Comparison of ENCODE assay signal across 18 cellular contexts in genomic region chr3:15654891-15655290, GRCh38. TPM values are rescaled to one million over a fixed set of nuclear protein-coding genes. Genes with fewer than 3 reads are reported as not detected.
DNase-seq lines count a peak whose midpoint lies in the region; ATAC-seq and TF ChIP-seq lines count a peak whose summit lies in the region.
"Had no signal": no experiment of that assay in that cellular context is flagged by ENCODE, and none has a peak within 500 bp of the region (broad histone marks: within the 10 kb centered on the region; RNA-seq: fewer than 3 reads in every experiment).

No MANE protein-coding gene starts in this region.

- intact Hi-C loops in uterus (cut with DNase I; ENCODE audit: low total_unique reads) = no loop called here

- no peak for ATAC-seq in GM18511 (IDR thresholded peaks at IDR 0.05; ENCODE audit: unreplicated experiment)
- ATAC-seq: CD8-positive, alpha-beta T cell; HCT116; K562 had no signal

- H3K27ac ChIP-seq in SJSA1 = 0 out of 2 replicates have a peak overlapping the region, but pooled peaks have one; percentile 11
- peak overlapping the region; percentile 89 for H3K27ac ChIP-seq in temporal lobe (ENCODE audit: low read depth, low read length)
- H3K27ac ChIP-seq in uterus = no peak overlapping the region
- H3K27ac ChIP-seq: HL-60, SK-N-MC had no signal

- DNase-seq in SJSA1 (ENCODE audit: low read depth in 1 of 2, low spot score in 2 of 2) (peak in 1 of 2 experiments; percentile 32), epidermal melanocyte (ENCODE audit: insufficient read length, low spot score) (peak; percentile 77), midbrain (lab: John Stamatoyannopoulos, UW) (peak; percentile 70), SHP77 (lab: John Stamatoyannopoulos, UW) (no peak), uterus (no peak)
- DNase-seq in activated T-cell treated with anti-CD3 and anti-CD28 coated beads, Interleukin-2, amount 50 U/mL, for 48 hours = no peak
- DNase-seq: CD8-positive, alpha-beta T cell; DMS 273 treated with DMSO at 0.1 percent for 48 hours; NCI-H1436; NCI-H2081; NCI-H526; OCI-M1 had no signal

- TF ChIP-seq CTCF in uterus (IDR thresholded peaks at IDR 0.05) = no peak

- H3K9me3 ChIP-seq in SJSA1 (replicated peaks) (peaks cover 6% of the 10 kb centered on the region; the same call in 1 of the 2 replicates), uterus (no peaks in the 10 kb centered on the region)

- H3K36me3 ChIP-seq in SJSA1 (no peaks in the 10 kb centered on the region), uterus (no peaks in the 10 kb centered on the region)

- H3K27me3 ChIP-seq in SJSA1 (replicated peaks) = no peaks in the 10 kb centered on the region
- no peaks in the 10 kb centered on the region for H3K27me3 ChIP-seq in uterus

- TF ChIP-seq POLR2A in uterus (IDR thresholded peaks at IDR 0.05) = no peak

- H3K4me1 ChIP-seq in SJSA1 (replicated peaks) (peaks cover 7% of the 10 kb centered on the region; the same call in 1 of the 2 replicates), uterus (no peaks in the 10 kb centered on the region)

- no peak overlapping the region for H3K4me3 ChIP-seq in SJSA1
- H3K4me3 ChIP-seq in uterus = no peak overlapping the region
- H3K4me3 ChIP-seq: K562, SK-N-MC had no signal

RNA-seq across cellular contexts. Expression of gene BTD, which starts 53.3 kb away (rescaled TPM):
- total RNA-seq in SJSA1 (2014; rRNA removed; shearing (Covaris generic)) = 13.4 and 21.9 TPM in 2 replicates
- total RNA-seq in temporal lobe = 18.4 TPM
- total RNA-seq in uterus = 10 to 100 TPM in 3 of 4 donors, 1 to 10 TPM in 1; 6.5 to 31.3 (median 21.5) TPM

RNA-seq across cellular contexts. Expression of gene HACL1, which starts 53.5 kb away (rescaled TPM):
- 7.5 and 14.1 TPM in 2 replicates for total RNA-seq in SJSA1 (2014; rRNA removed; shearing (Covaris generic))
- total RNA-seq in temporal lobe (20.9 TPM), uterus (10 to 100 TPM; 18.5 to 93.0 (median 25.7) TPM)

Comparison
In these comparisons a context has a peak if more than half of its experiments do, and no peak if none do; other contexts are left out.
1. DNase-seq: peak in epidermal melanocyte (single experiment) and midbrain (single experiment); none in SHP77 (0 of 2), activated T-cell treated with anti-CD3 and anti-CD28 coated beads, Interleukin-2, amount 50 U/mL, for 48 hours (0 of 2) and uterus (0 of 2).
2. H3K27ac ChIP-seq: peak in SJSA1 (single experiment) and temporal lobe (single experiment); none in uterus (0 of 2).